Comparison of ENCODE assay signal across 1 cellular context in the genomic region with DNA sequence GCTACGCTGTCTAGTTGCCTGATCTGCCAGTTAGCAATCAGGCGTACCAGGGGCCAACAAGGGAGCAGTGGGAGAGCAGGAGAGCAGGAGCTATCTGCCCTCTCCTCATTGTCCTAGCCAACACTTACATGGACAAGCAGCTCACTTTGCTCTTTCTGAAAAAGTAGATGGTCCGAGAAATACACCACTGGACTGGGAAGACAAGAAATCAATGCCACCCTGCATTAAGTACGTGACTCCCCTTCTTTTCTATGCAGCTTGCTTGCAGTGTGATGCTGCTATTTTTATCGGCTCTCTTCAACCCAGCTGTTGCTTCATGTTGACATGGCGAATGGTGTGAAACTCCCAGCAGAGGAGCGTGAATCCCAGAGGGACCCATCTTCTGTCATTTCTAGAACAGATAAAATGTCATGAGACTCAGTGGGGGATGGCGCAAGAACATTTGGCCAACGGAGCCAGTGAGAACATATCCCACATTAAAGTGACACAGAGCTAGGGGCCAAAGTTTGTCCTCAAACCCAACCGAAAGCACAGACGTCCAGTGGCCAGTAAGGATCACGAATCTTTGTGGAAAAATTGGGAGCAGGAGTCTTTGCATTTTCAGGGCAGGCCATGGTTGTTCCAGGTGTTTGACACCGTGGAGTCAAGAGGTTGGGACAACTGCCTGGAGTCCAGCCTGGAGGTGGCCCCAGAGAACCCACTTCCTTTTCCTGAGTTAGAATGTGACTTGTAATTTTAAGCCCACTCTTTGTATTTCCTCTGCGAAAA.
TF ChIP-seq lines count a peak whose summit lies in the region.

No MANE protein-coding gene starts in this region.

TF ChIP-seq in GM23338, 12 proteins besides CTCF, POLR2A, EP300 and RAD21:
- no peak for TF ChIP-seq REST (IDR thresholded peaks at IDR 0.05; ENCODE audit: unreplicated experiment)
- TF ChIP-seq ZNF114 (CRISPR knock-in tag; IDR thresholded peaks at IDR 0.05) = no peak
- TF ChIP-seq POLR2AphosphoS5 (IDR thresholded peaks at IDR 0.05; ENCODE audit: low read depth) = no peak
- TF ChIP-seq EZH2phosphoT487 (IDR thresholded peaks at IDR 0.05; ENCODE audit: unreplicated experiment) = no peak
- TF ChIP-seq ETS1 (IDR thresholded peaks at IDR 0.05) = no peak
- TF ChIP-seq STAT1 (IDR thresholded peaks at IDR 0.05; ENCODE audit: unreplicated experiment) = no peak
- TF ChIP-seq ZNF462 (CRISPR knock-in tag; IDR thresholded peaks at IDR 0.05) = no peak
- TF ChIP-seq NANOG (IDR thresholded peaks at IDR 0.05; ENCODE audit: borderline replicate concordance) = no peak
- no peak for TF ChIP-seq JUNB (IDR thresholded peaks at IDR 0.05; ENCODE audit: unreplicated experiment)
- no peak for TF ChIP-seq EZH2 (IDR thresholded peaks at IDR 0.05; ENCODE audit: low read depth, unreplicated experiment)
- no peak for TF ChIP-seq CREB1 (CRISPR knock-in tag; IDR thresholded peaks at IDR 0.05; ENCODE audit: low read depth)
- TF ChIP-seq ZNF331 (CRISPR knock-in tag; IDR thresholded peaks at IDR 0.05; ENCODE audit: low read depth) = no peak
